2 cellular contexts compared by ENCODE assay signal in genomic region chr12:93569301-93569655, GRCh38.
TF ChIP-seq lines count a peak whose summit lies in the region.

No MANE protein-coding gene starts in this region.

TF ChIP-seq in SK-N-SH, 30 proteins besides CTCF, POLR2A, EP300 and RAD21 (continued from another document):
- TF ChIP-seq FOXJ3 (CRISPR knock-in tag; IDR thresholded peaks at IDR 0.05) (no peak), USF2 (IDR thresholded peaks at IDR 0.05; ENCODE audit: borderline replicate concordance, low read depth, low read length) (no peak), GATA2 (CRISPR knock-in tag; IDR thresholded peaks at IDR 0.05) (no peak), POLR2AphosphoS5 (IDR thresholded peaks at IDR 0.05; ENCODE audit: low read depth, low read length) (no peak)

TF ChIP-seq in SK-N-SH treated with all-trans-retinoic acid at 6 μM for 48 hours, 23 proteins besides CTCF, POLR2A, EP300 and RAD21 (continued from another document):
- TF ChIP-seq GLIS3 (CRISPR knock-in tag; IDR thresholded peaks at IDR 0.05) (no peak), ESRRG (CRISPR knock-in tag; IDR thresholded peaks at IDR 0.05) (no peak), TSHZ2 (CRISPR knock-in tag; IDR thresholded peaks at IDR 0.05) (no peak)
